In genomic region chr4:162461952-162462351, GRCh38 we compare ENCODE assay signal across 15 cellular contexts.
DNase-seq lines count a peak whose midpoint lies in the region; ATAC-seq, FAIRE-seq and TF ChIP-seq lines count a peak whose summit lies in the region.
"Had no signal": no experiment of that assay in that cellular context is flagged by ENCODE, and none has a peak within 500 bp of the region (broad histone marks: within the 10 kb centered on the region; RNA-seq: fewer than 3 reads in every experiment).

No MANE protein-coding gene starts in this region.

- H3K79me2 ChIP-seq in SK-N-SH (ENCODE audit: insufficient read depth), result no peaks in the 10 kb centered on the region

- H3K9me2 ChIP-seq in SK-N-SH, result no peaks in the 10 kb centered on the region

- no peaks in the 10 kb centered on the region for H4K20me1 ChIP-seq in SK-N-SH (ENCODE audit: insufficient read depth)

- TF ChIP-seq CTCF in SK-N-SH (IDR thresholded peaks at IDR 0.05) (peak; percentile 46), prostate gland (IDR thresholded peaks at IDR 0.05) (no peak), foreskin fibroblast (IDR thresholded peaks at IDR 0.05; ENCODE audit: low read depth, low read length) (no peak)

- no peaks in the 10 kb centered on the region for H3K36me3 ChIP-seq in SK-N-SH (replicated peaks in 1 of 2; ENCODE audit: control insufficient read depth in 1 of 2, insufficient read depth in 2 of 2, low read length in 1 of 2)
- no peaks in the 10 kb centered on the region for H3K36me3 ChIP-seq in aorta (ENCODE audit: control insufficient read depth in 1 of 2, insufficient read depth in 2 of 2, low read length in 1 of 2)
- no peaks in the 10 kb centered on the region for H3K36me3 ChIP-seq in prostate gland

- POLR2A ChIA-PET in SK-N-SH (lab: Yijun Ruan, JAX), result no interaction called here

- H3K4me1 ChIP-seq in SK-N-SH (ENCODE audit: control insufficient read depth in 1 of 2, insufficient read depth in 2 of 2, low read depth in 1 of 2, low read length in 1 of 2) (no peaks in the 10 kb centered on the region; a peak in 1 of 4 replicates), aorta (ENCODE audit: control insufficient read depth in 1 of 2, insufficient read depth in 2 of 2, low read length in 2 of 2) (no peaks in the 10 kb centered on the region), prostate gland (replicated peaks) (no peaks in the 10 kb centered on the region)
- H3K4me1 ChIP-seq: Caco-2, psoas muscle had no signal

- H2AFZ ChIP-seq in SK-N-SH (ENCODE audit: low read depth), result no peak overlapping the region

- H3K4me2 ChIP-seq in SK-N-SH, result no peak overlapping the region

- H3F3A ChIP-seq in SK-N-SH (replicated peaks; ENCODE audit: insufficient read depth), result no peaks in the 10 kb centered on the region

- no peaks in the 10 kb centered on the region for H3K9me3 ChIP-seq in SK-N-SH
- no peaks in the 10 kb centered on the region for H3K9me3 ChIP-seq in aorta (ENCODE audit: control insufficient read depth, low read length)
- H3K9me3 ChIP-seq in prostate gland, result no peaks in the 10 kb centered on the region
- H3K9me3 ChIP-seq: Caco-2, psoas muscle had no signal

- TF ChIP-seq EP300 in SK-N-SH (IDR thresholded peaks at IDR 0.05; ENCODE audit: borderline replicate concordance in 1 of 2, low read depth in 1 of 2, low read length in 1 of 2), result no peak

- CTCF ChIA-PET in SK-N-SH (lab: Yijun Ruan, JAX), result interaction anchor here (0.6 to 1.3 kb wide), 4 partner anchors 10 to 47 kb away, joined by 3 read pairs; no protein-coding TSS in a partner anchor

- H3K27me3 ChIP-seq in SK-N-SH (ENCODE audit: insufficient read depth) (no peaks in the 10 kb centered on the region), aorta (ENCODE audit: control insufficient read depth in 1 of 2, insufficient read depth in 2 of 2, low read length in 1 of 2) (no peaks in the 10 kb centered on the region), prostate gland (replicated peaks; ENCODE audit: insufficient read depth) (no peaks in the 10 kb centered on the region)

- WGBS in SK-N-SH (ENCODE audit: low lambda C conversion rate), result 15% methylated on average over 1 of the region's 1 CpG
- 0 to 4% methylated on average over 1 of the region's 1 CpG for WGBS in aorta, 2 donors
- 20% methylated on average over 1 of the region's 1 CpG for WGBS in prostate gland

- no peak overlapping the region for H3K9ac ChIP-seq in SK-N-SH

- ATAC-seq in aorta (ENCODE audit: low FRiP score), result no peak
- no peak for ATAC-seq in HG02981 (IDR thresholded peaks at IDR 0.05; ENCODE audit: unreplicated experiment)
- ATAC-seq: GM12878, psoas muscle had no signal

- DNase-seq in COLO829 (ENCODE audit: low spot score) (peak; percentile 11), HTR-8/SVneo (ENCODE audit: insufficient read length, low spot score) (peak; percentile 9), SK-N-SH (peak; percentile 3), inferior parietal cortex (ENCODE audit: extremely low spot score) (peak; percentile 28), aorta (no peak), prostate gland (ENCODE audit: low spot score) (no peak), foreskin fibroblast (no peak)
- DNase-seq: activated CD4-positive, alpha-beta T cell treated with anti-CD3 and anti-CD28 coated beads, Interleukin-2, amount 50 U/mL, for 4 hours; activated naive CD8-positive, alpha-beta T cell treated with anti-CD3 and anti-CD28 coated beads for 36 hours; Caco-2; erythroblast; psoas muscle had no signal

- TF ChIP-seq POLR2A in prostate gland (IDR thresholded peaks at IDR 0.05), result no peak

- H3K27ac ChIP-seq in SK-N-SH (ENCODE audit: low read depth in 2 of 2, low read length in 1 of 2) (no peak overlapping the region), aorta (ENCODE audit: low read depth in 1 of 2, low read length in 2 of 2) (no peak overlapping the region), prostate gland (no peak overlapping the region)
- H3K27ac ChIP-seq: psoas muscle had no signal

- H3K4me3 ChIP-seq in SK-N-SH (ENCODE audit: low read depth in 2 of 2, low read length in 1 of 2), result no peak overlapping the region
- H3K4me3 ChIP-seq in aorta (ENCODE audit: low read length in 2 of 2), result no peak overlapping the region
- H3K4me3 ChIP-seq in prostate gland, result no peak overlapping the region
- H3K4me3 ChIP-seq in foreskin fibroblast (ENCODE audit: low read depth in 1 of 2, low read length in 2 of 2), result no peak overlapping the region
- H3K4me3 ChIP-seq: GM12878, psoas muscle had no signal

- TF ChIP-seq RAD21 in SK-N-SH (IDR thresholded peaks at IDR 0.05; ENCODE audit: low read length), result peak; percentile 63

- intact Hi-C loops in aorta (cut with DNase I), result no loop called here
- intact Hi-C loops in prostate gland (cut with DNase I), result no loop called here

- FAIRE-seq in HTR-8/SVneo (lab: Jason Lieb, UNC), result no peak
- FAIRE-seq: GM12878, keratinocyte had no signal

TF ChIP-seq in SK-N-SH, 30 proteins besides CTCF, POLR2A, EP300 and RAD21:
- TF ChIP-seq SMC3 (IDR thresholded peaks at IDR 0.05; ENCODE audit: low read depth, low read length), result peak; percentile 5; the same call in 1 of the 2 replicates
- TF ChIP-seq MAX (IDR thresholded peaks at IDR 0.05; ENCODE audit: low read depth), result no peak

Comparison
In these comparisons a context has a peak if more than half of its experiments do, and no peak if none do; other contexts are left out.
1. DNase-seq: peak in COLO829 (single experiment), HTR-8/SVneo (single experiment), SK-N-SH (single experiment) and inferior parietal cortex (single experiment); none in aorta (0 of 2), prostate gland (single experiment) and foreskin fibroblast (0 of 2).